In genomic region chr18:2954869-2955645, GRCh38 we compare ENCODE assay signal across 18 cellular contexts. TPM values are rescaled to one million over a fixed set of nuclear protein-coding genes. Genes with fewer than 3 reads are reported as not detected.
DNase-seq lines count a peak whose midpoint lies in the region; ATAC-seq, FAIRE-seq and TF ChIP-seq lines count a peak whose summit lies in the region.
"Had no signal": no experiment of that assay in that cellular context is flagged by ENCODE, and none has a peak within 500 bp of the region (broad histone marks: within the 10 kb centered on the region; RNA-seq: fewer than 3 reads in every experiment).

No MANE protein-coding gene starts in this region.

- no peaks in the 10 kb centered on the region for H4K20me1 ChIP-seq in K562 (replicated peaks; ENCODE audit: control insufficient read depth, insufficient read depth, low read length)
- H4K20me1 ChIP-seq in PC-9 (ENCODE audit: insufficient read depth) = no peaks in the 10 kb centered on the region

- POLR2A ChIA-PET in T-cell (lab: Charles Lee) (interaction anchor here (0.7 to 1.2 kb wide), 3 partner anchors 12 to 44 kb away, joined by 3 to 4 read pairs (median 3); no protein-coding TSS in a partner anchor), K562 (lab: Yijun Ruan, JAX) (interaction anchor here (0.7 to 1.0 kb wide), 3 partner anchors 10 to 33 kb away, joined by 3 read pairs; no protein-coding TSS in a partner anchor), PC-9 (lab: Charles Lee; ENCODE audit: unreplicated experiment) (no interaction called here)

- peaks cover 97% of the 10 kb centered on the region for H3K36me3 Mint-ChIP-seq in activated T-cell treated with anti-CD3 and anti-CD28 coated beads, Interleukin-2, amount 50 U/mL, for 24 hours (ENCODE audit: low read depth)
- peaks cover 58% of the 10 kb centered on the region for H3K36me3 Mint-ChIP-seq in T-cell
- H3K36me3 Mint-ChIP-seq in nephron progenitor cell (ENCODE audit: low read depth) = peaks cover 86% of the 10 kb centered on the region

- peaks cover 88% of the 10 kb centered on the region for H3K4me1 Mint-ChIP-seq in activated T-cell treated with anti-CD3 and anti-CD28 coated beads, Interleukin-2, amount 50 U/mL, for 24 hours (ENCODE audit: low read depth)
- H3K4me1 Mint-ChIP-seq in T-cell (peaks cover 78 to 88% (median 83%) of the 10 kb centered on the region in 3 donors), nephron progenitor cell (peaks cover 5% of the 10 kb centered on the region)

- H3K9ac ChIP-seq in K562 (ENCODE audit: insufficient read depth in 1 of 2, low read depth in 2 of 2, low read length in 2 of 2) = no peak overlapping the region

- FAIRE-seq in K562 (lab: Jason Lieb, UNC) = no peak

- DNase-seq in activated T-cell treated with anti-CD3 and anti-CD28 coated beads, Interleukin-2, amount 50 U/mL, for 24 hours = no peak
- no peak for DNase-seq in activated T-cell treated with anti-CD3 and anti-CD28 coated beads for 4 hours
- DNase-seq in T-cell = no peak
- DNase-seq in K562 (ENCODE audit: extremely low read depth in 1 of 4, low spot score in 3 of 4) = no peak
- DNase-seq in nephron progenitor cell = no peak
- DNase-seq in amygdala (lab: John Stamatoyannopoulos, UW) = no peak
- no peak for DNase-seq in PC-9
- DNase-seq: effector CD8-positive, alpha-beta T cell; HFFc6; midbrain; NCI-H1694; OCI-M1; stimulated activated CD4-positive, alpha-beta T cell treated with anti-CD3 and anti-CD28 coated beads, Interleukin-4, amount 100 ng/mL, for 4 hours; T1000 had no signal

- peak overlapping the region; percentile 71 for H3K4me3 Mint-ChIP-seq in activated T-cell treated with anti-CD3 and anti-CD28 coated beads, Interleukin-2, amount 50 U/mL, for 24 hours
- H3K4me3 Mint-ChIP-seq in T-cell (peak overlapping the region in 2 of 3 donors; percentile 17 to 72), nephron progenitor cell (no peak overlapping the region)
- H3K4me3 Mint-ChIP-seq: CD14-positive monocyte had no signal

- TF ChIP-seq RAD21 in K562 (CRISPR knock-in tag; conservative IDR thresholded peaks at IDR 0.05 in 1 of 2, IDR thresholded peaks at IDR 0.05 in 1 of 2) = no peak

- H3K9me2 ChIP-seq in PC-9 (ENCODE audit: insufficient read depth) = no peaks in the 10 kb centered on the region

- H3K9me3 Mint-ChIP-seq in activated T-cell treated with anti-CD3 and anti-CD28 coated beads, Interleukin-2, amount 50 U/mL, for 24 hours = no peaks in the 10 kb centered on the region
- H3K9me3 Mint-ChIP-seq in T-cell = no peaks in the 10 kb centered on the region
- peaks cover 7% of the 10 kb centered on the region for H3K9me3 Mint-ChIP-seq in nephron progenitor cell
- H3K9me3 Mint-ChIP-seq: CD14-positive monocyte, HFFc6 had no signal

- no peak for TF ChIP-seq POLR2A in K562 (conservative IDR thresholded peaks at IDR 0.05)

- no peaks in the 10 kb centered on the region for H3K4me1 ChIP-seq in K562 (replicated peaks in 1 of 2; ENCODE audit: control insufficient read depth in 2 of 2, insufficient read depth in 2 of 2, low read length in 2 of 2)
- no peaks in the 10 kb centered on the region for H3K4me1 ChIP-seq in PC-9 (replicated peaks; ENCODE audit: insufficient read depth)

- no peak overlapping the region for H2AFZ ChIP-seq in K562 (ENCODE audit: low read depth, low read length)
- no peak overlapping the region for H2AFZ ChIP-seq in PC-9

- H3K36me3 ChIP-seq in K562 (ENCODE audit: control insufficient read depth, insufficient read depth, low read length) (peaks cover 86% of the 10 kb centered on the region), PC-9 (ENCODE audit: low read depth) (peaks cover 6% of the 10 kb centered on the region)

- no peak for TF ChIP-seq CTCF in K562 (IDR thresholded peaks at IDR 0.05 in 2 of 3, conservative IDR thresholded peaks at IDR 0.05 in 1 of 3; ENCODE audit: insufficient read depth in 2 of 3, low read depth in 1 of 3, low read length in 3 of 3)
- TF ChIP-seq CTCF in nephron progenitor cell (IDR thresholded peaks at IDR 0.05) = no peak
- TF ChIP-seq CTCF in PC-9 (conservative IDR thresholded peaks at IDR 0.05) = no peak

- 97% methylated on average over 12 of the region's 12 CpGs for WGBS in K562 (ENCODE audit: insufficient coverage, low coverage, missing lambda C conversion rate)

- H3K27ac Mint-ChIP-seq in activated T-cell treated with anti-CD3 and anti-CD28 coated beads, Interleukin-2, amount 50 U/mL, for 24 hours = peak overlapping the region; percentile 97
- H3K27ac Mint-ChIP-seq in T-cell = peak overlapping the region; percentile 96 to 99
- peak overlapping the region; percentile 24 for H3K27ac Mint-ChIP-seq in nephron progenitor cell

- H3K4me3 ChIP-seq in K562 (no peak overlapping the region), PC-9 (no peak overlapping the region)
- H3K4me3 ChIP-seq: ascending aorta had no signal

- TF ChIP-seq EP300 in K562 (IDR thresholded peaks at IDR 0.05; ENCODE audit: low read length) = no peak

- H3K27ac ChIP-seq in K562 (ENCODE audit: extremely low read depth, low read depth, low read length) = no peak overlapping the region
- no peak overlapping the region for H3K27ac ChIP-seq in PC-9
- H3K27ac ChIP-seq: ascending aorta had no signal

- CTCF ChIA-PET in T-cell (lab: Charles Lee) (interaction anchor here (0.7 to 11.8 kb wide), 4 partner anchors 27 to 39 kb away, joined by 3 to 197 read pairs (median 3); no protein-coding TSS in a partner anchor), K562 (lab: Yijun Ruan, JAX; ENCODE audit: low intra/inter-chr PET ratio) (no interaction called here), PC-9 (lab: Charles Lee) (no interaction called here)

- H3K9me3 ChIP-seq in K562 (replicated peaks; ENCODE audit: control insufficient read depth, insufficient read depth, low read depth, low read length) = no peaks in the 10 kb centered on the region
- H3K9me3 ChIP-seq in PC-9 (ENCODE audit: insufficient read depth, low read depth) = no peaks in the 10 kb centered on the region
- H3K9me3 ChIP-seq: ascending aorta had no signal

- H3K79me2 ChIP-seq in K562 (ENCODE audit: control insufficient read depth, insufficient read depth, low read length) = no peaks in the 10 kb centered on the region
- H3K79me2 ChIP-seq in PC-9 (ENCODE audit: low read depth) = no peaks in the 10 kb centered on the region

- in situ Hi-C loops in K562 (cut with MboI) = no loop called here

- H3K9me1 ChIP-seq in K562 (ENCODE audit: control insufficient read depth, insufficient read depth, low read length) = no peaks in the 10 kb centered on the region

- BruUV-seq in K562 (replicated peaks; lab: Mats Ljungman, UMichigan) (no TSS peak), PC-9 (replicated peaks; lab: Mats Ljungman, UMichigan) (no TSS peak)

- intact Hi-C loops in K562 (cut with micrococcal nuclease) = no loop called here
- intact Hi-C loops in PC-9 (cut with micrococcal nuclease; ENCODE audit: unreplicated experiment) = no loop called here

- H3K4me2 ChIP-seq in K562 (ENCODE audit: insufficient read depth, low read length) = no peak overlapping the region
- no peak overlapping the region for H3K4me2 ChIP-seq in PC-9

- ATAC-seq in T-cell (replicated peaks in 1 of 4) = no peak
- no peak for ATAC-seq in K562
- no peak for ATAC-seq in GM21515 (IDR thresholded peaks at IDR 0.05; ENCODE audit: unreplicated experiment)
- ATAC-seq: activated CD4-positive, CD25-positive, alpha-beta regulatory T cell treated with anti-CD3 and anti-CD28 coated beads, Interleukin-2, amount 50 U/mL, for 24 hours had no signal

- H3K27me3 Mint-ChIP-seq in activated T-cell treated with anti-CD3 and anti-CD28 coated beads, Interleukin-2, amount 50 U/mL, for 24 hours = no peaks in the 10 kb centered on the region
- H3K27me3 Mint-ChIP-seq in T-cell (no peaks in the 10 kb centered on the region), nephron progenitor cell (ENCODE audit: low read depth, poor library complexity) (no peaks in the 10 kb centered on the region)

- H3K27me3 ChIP-seq in K562 (ENCODE audit: control insufficient read depth in 2 of 2, insufficient read depth in 2 of 2, low read length in 2 of 2) (no peaks in the 10 kb centered on the region), PC-9 (ENCODE audit: insufficient read depth, low read depth) (no peaks in the 10 kb centered on the region)
- H3K27me3 ChIP-seq: ascending aorta had no signal

- no peaks in the 10 kb centered on the region for H3F3A ChIP-seq in PC-9 (ENCODE audit: insufficient read depth, low read depth)

TF ChIP-seq in K562, 482 proteins besides CTCF, POLR2A, EP300 and RAD21 (continues in another document):
- TF ChIP-seq ZNF134 (CRISPR knock-in tag; conservative IDR thresholded peaks at IDR 0.05) (no peak), MAFK (IDR thresholded peaks at IDR 0.05; ENCODE audit: low read length) (peak; percentile 34; the same call in 1 of the 2 replicates), MAFG (tag; conservative IDR thresholded peaks at IDR 0.05) (0 out of 2 replicates have a peak, but pooled peaks have one; percentile 11)

RNA-seq across cellular contexts. Expression of gene LPIN2, which starts 57.9 kb away (rescaled TPM):
- 100 to 1,000 TPM in 1 of 5 donors, 10 to 100 TPM in 4; 78.9 to 107 (median 88.8) TPM for total RNA-seq in T-cell
- 45.6 and 69.6 TPM in 2 replicates for total RNA-seq in K562 (2011; cell fraction: chromatin; rRNA removed; ENCODE audit: low replicate concordance)
- 29.0 and 29.5 TPM in 2 replicates for total RNA-seq in K562 (2011; cell fraction: nucleolus; rRNA removed)
- 35.7 and 37.3 TPM in 2 replicates for total RNA-seq in K562 (2011; cell fraction: nucleoplasm; rRNA removed)
- 21.0 and 23.3 TPM in 2 replicates for total RNA-seq in K562 (2014; rRNA removed)
- 20.6 and 23.5 TPM in 2 replicates for total RNA-seq in K562 (2014; rRNA removed; fragmentation: Illumina TruSeq; extraction: Trizol)
- 24.3 and 25.3 TPM in 2 replicates for total RNA-seq in K562 (2015; rRNA removed; fragmentation: Illumina TruSeq; extraction: Trizol)
- total RNA-seq in K562 (2021) = 26.1 and 31.7 TPM in 2 replicates
- 33.2 and 34.8 TPM in 2 replicates for polyA plus RNA-seq in K562 (2011; rRNA removed)
- polyA plus RNA-seq in K562 (2011; cell fraction: cytosol; rRNA removed) = 17.2 and 25.7 TPM in 2 replicates
- 37.4 and 44.9 TPM in 2 replicates for polyA plus RNA-seq in K562 (2011; cell fraction: nucleus; rRNA removed)
- polyA plus RNA-seq in K562 (2012) = 18.3 and 28.4 TPM in 2 replicates
- 24.2 and 30.3 TPM in 2 replicates for polyA plus RNA-seq in K562 (2014; fragmentation: Illumina TruSeq; extraction: Trizol)
- 1 to 10 TPM; 5.2 to 7.6 TPM for polyA plus RNA-seq in K562 (2014; fragmentation: Nextera tagmentation; extraction: Ambion mirVana)
- polyA plus RNA-seq in K562 (2014; rRNA removed) = 23.0 and 24.6 TPM in 2 replicates
- 41.5 and 47.0 TPM in 2 replicates for polyA minus RNA-seq in K562 (2011; rRNA and poly(A)+ RNA removed)
- 22.2 and 22.3 TPM in 2 replicates for polyA minus RNA-seq in K562 (2011; cell fraction: cytosol; rRNA and poly(A)+ RNA removed)
- polyA minus RNA-seq in K562 (2011; cell fraction: nucleus; rRNA and poly(A)+ RNA removed) = 20.3 and 39.2 TPM in 2 replicates
- total RNA-seq in PC-9 (2021) = 13.3 and 15.0 TPM in 2 replicates

Comparison
In these comparisons a context has a peak if more than half of its experiments do, and no peak if none do; other contexts are left out.
1. H3K27ac Mint-ChIP-seq: peak in every context shown above with its lines; median percentile 98 in T-cell; 97 in activated T-cell treated with anti-CD3 and anti-CD28 coated beads, Interleukin-2, amount 50 U/mL, for 24 hours; 24 in nephron progenitor cell.
2. CTCF ChIA-PET loops: an anchor here in T-cell (0.7 to 11.8 kb wide); none called in K562 and PC-9.